1 cellular context compared by ENCODE assay signal in genomic region chr3:193732391-193732790, GRCh38.
TF ChIP-seq lines count a peak whose summit lies in the region.

No MANE protein-coding gene starts in this region.

TF ChIP-seq in HepG2, 621 proteins besides CTCF, POLR2A, EP300 and RAD21 (continued from another document and continues in another):
- peak; percentile 72; the same call in 1 of the 2 replicates for TF ChIP-seq RXRA (CRISPR knock-in tag; IDR thresholded peaks at IDR 0.05)
- no peak for TF ChIP-seq KAT2B (IDR thresholded peaks at IDR 0.05; ENCODE audit: borderline replicate concordance, low read depth, low read length)
- no peak for TF ChIP-seq LCORL (IDR thresholded peaks at IDR 0.05)
- peak; percentile 60 for TF ChIP-seq LCORL (CRISPR knock-in tag; IDR thresholded peaks at IDR 0.05)
- TF ChIP-seq STAT6 (CRISPR knock-in tag; IDR thresholded peaks at IDR 0.05; ENCODE audit: borderline replicate concordance): no peak
- no peak for TF ChIP-seq PRDM15 (CRISPR knock-in tag; IDR thresholded peaks at IDR 0.05)
- no peak for TF ChIP-seq KLF12 (CRISPR knock-in tag; IDR thresholded peaks at IDR 0.05; ENCODE audit: borderline replicate concordance)
- TF ChIP-seq TGIF2 (CRISPR knock-in tag; IDR thresholded peaks at IDR 0.05): no peak
- TF ChIP-seq ATAD3A (CRISPR knock-in tag; IDR thresholded peaks at IDR 0.05): no peak
- TF ChIP-seq DBP (CRISPR knock-in tag; IDR thresholded peaks at IDR 0.05; ENCODE audit: not compliant biosample characterization): no peak
- TF ChIP-seq FOSL2 (CRISPR knock-in tag; IDR thresholded peaks at IDR 0.05): peak; percentile 97
- no peak for TF ChIP-seq ZNF3 (CRISPR knock-in tag; IDR thresholded peaks at IDR 0.05)
- TF ChIP-seq KLF9 (CRISPR knock-in tag; IDR thresholded peaks at IDR 0.05; ENCODE audit: low read depth): no peak
- no peak for TF ChIP-seq CBFB (CRISPR knock-in tag; IDR thresholded peaks at IDR 0.05)
- no peak for TF ChIP-seq GZF1 (CRISPR knock-in tag; IDR thresholded peaks at IDR 0.05)
- TF ChIP-seq SYNCRIP (IDR thresholded peaks at IDR 0.05; ENCODE audit: insufficient read depth, low read depth, low read length): no peak
- no peak for TF ChIP-seq GLI4 (CRISPR knock-in tag; IDR thresholded peaks at IDR 0.05; ENCODE audit: borderline replicate concordance)
- no peak for TF ChIP-seq KLF6 (CRISPR knock-in tag; IDR thresholded peaks at IDR 0.05)
- TF ChIP-seq ZNF792 (CRISPR knock-in tag; IDR thresholded peaks at IDR 0.05): 0 out of 2 replicates have a peak, but pooled peaks have one; percentile 30
- TF ChIP-seq SMYD3 (CRISPR knock-in tag; IDR thresholded peaks at IDR 0.05): no peak
- no peak for TF ChIP-seq RORA (CRISPR knock-in tag; IDR thresholded peaks at IDR 0.05)
- TF ChIP-seq TAF15 (IDR thresholded peaks at IDR 0.05; ENCODE audit: low read depth, low read length, poor library complexity, severe bottlenecking): no peak
- no peak for TF ChIP-seq MTF1 (CRISPR knock-in tag; IDR thresholded peaks at IDR 0.05)
- TF ChIP-seq ELK4 (CRISPR knock-in tag; IDR thresholded peaks at IDR 0.05; ENCODE audit: borderline replicate concordance): no peak
- TF ChIP-seq ZNF318 (CRISPR knock-in tag; IDR thresholded peaks at IDR 0.05): no peak
- no peak for TF ChIP-seq ZBTB1 (CRISPR knock-in tag; IDR thresholded peaks at IDR 0.05; ENCODE audit: borderline replicate concordance)
- TF ChIP-seq SAFB2 (CRISPR knock-in tag; IDR thresholded peaks at IDR 0.05; ENCODE audit: borderline replicate concordance, low read depth): no peak
- no peak for TF ChIP-seq SP5 (CRISPR knock-in tag; IDR thresholded peaks at IDR 0.05; ENCODE audit: borderline replicate concordance, low read depth)
- peak; percentile 39; the same call in 1 of the 2 replicates for TF ChIP-seq ZMYM4 (CRISPR knock-in tag; IDR thresholded peaks at IDR 0.05)
- TF ChIP-seq ZNF652 (CRISPR knock-in tag; IDR thresholded peaks at IDR 0.05; ENCODE audit: borderline replicate concordance, low read depth): no peak
- TF ChIP-seq THAP9 (CRISPR knock-in tag; IDR thresholded peaks at IDR 0.05; ENCODE audit: borderline replicate concordance): no peak
- TF ChIP-seq FOXK1 (CRISPR knock-in tag; IDR thresholded peaks at IDR 0.05; ENCODE audit: borderline replicate concordance, low read depth): 0 out of 2 replicates have a peak, but pooled peaks have one; percentile 13
- TF ChIP-seq DMAP1 (CRISPR knock-in tag; IDR thresholded peaks at IDR 0.05): no peak
- TF ChIP-seq NFKB2 (CRISPR knock-in tag; IDR thresholded peaks at IDR 0.05; ENCODE audit: borderline replicate concordance): peak; percentile 28; the same call in 1 of the 2 replicates
- TF ChIP-seq KAT7 (CRISPR knock-in tag; IDR thresholded peaks at IDR 0.05; ENCODE audit: borderline replicate concordance): no peak
- no peak for TF ChIP-seq ZNF761 (CRISPR knock-in tag; conservative IDR thresholded peaks at IDR 0.05)
- no peak for TF ChIP-seq PLRG1 (conservative IDR thresholded peaks at IDR 0.05)
- peak; percentile 47 for TF ChIP-seq FOXA3 (CRISPR knock-in tag; IDR thresholded peaks at IDR 0.05)
- 0 out of 2 replicates have a peak, but pooled peaks have one; percentile 29 for TF ChIP-seq ZNF225 (CRISPR knock-in tag; IDR thresholded peaks at IDR 0.05)
- no peak for TF ChIP-seq EED (CRISPR knock-in tag; IDR thresholded peaks at IDR 0.05)
- TF ChIP-seq THAP11 (CRISPR knock-in tag; IDR thresholded peaks at IDR 0.05): no peak
- TF ChIP-seq ZNF205 (CRISPR knock-in tag; IDR thresholded peaks at IDR 0.05): no peak
- TF ChIP-seq KMT2B (CRISPR knock-in tag; IDR thresholded peaks at IDR 0.05): 0 out of 2 replicates have a peak, but pooled peaks have one; percentile 41
- no peak for TF ChIP-seq KDM5A (IDR thresholded peaks at IDR 0.05; ENCODE audit: borderline replicate concordance, low read length)
- TF ChIP-seq XBP1 (CRISPR knock-in tag; IDR thresholded peaks at IDR 0.05): no peak
